ENCODE assay signal across 21 cellular contexts in genomic region chr18:41389936-41390667, GRCh38.
DNase-seq lines count a peak whose midpoint lies in the region; ATAC-seq, FAIRE-seq and TF ChIP-seq lines count a peak whose summit lies in the region.
"Had no signal": no experiment of that assay in that cellular context is flagged by ENCODE, and none has a peak within 500 bp of the region (broad histone marks: within the 10 kb centered on the region; RNA-seq: fewer than 3 reads in every experiment).

No MANE protein-coding gene starts in this region.

- no peaks in the 10 kb centered on the region for H3K9me3 Mint-ChIP-seq in nephron progenitor cell
- H3K9me3 Mint-ChIP-seq: neural crest cell had no signal

- DNase-seq in DMS79 treated with DMSO at 0.1 percent for 48 hours (lab: John Stamatoyannopoulos, UW), result peak; percentile 7
- DNase-seq in DMS79 (lab: John Stamatoyannopoulos, UW), result no peak
- peak; percentile 13 for DNase-seq in SKM-1 (lab: John Stamatoyannopoulos, UW; ENCODE audit: unreplicated experiment)
- no peak for DNase-seq in nephron progenitor cell
- no peak for DNase-seq in urothelium cell line (ENCODE audit: low spot score)
- no peak for DNase-seq in COLO668 (lab: John Stamatoyannopoulos, UW; ENCODE audit: unreplicated experiment)
- DNase-seq: activated CD4-positive, alpha-beta T cell treated with anti-CD3 and anti-CD28 coated beads for 1 hour; dermis blood vessel endothelial cell; gastrocnemius medialis; midbrain; NCI-H2029 treated with DMSO at 0.1 percent for 48 hours; NCI-H510A; SIG-M5 had no signal

- no peak for FAIRE-seq in urothelium cell line (lab: Jason Lieb, UNC)
- FAIRE-seq: G401.6 had no signal

- no peak overlapping the region for H3K4me3 Mint-ChIP-seq in nephron progenitor cell
- H3K4me3 Mint-ChIP-seq: activated T-helper 17 cell treated with anti-CD3 and anti-CD28 coated beads, Interleukin-2, amount 50 U/mL, for 72 hours; IgD-negative memory B cell; neural crest cell; stimulated activated memory B cell treated with anti-CD40 and anti-IgM and Interleukin-4, amounts not matched to agents 10 μg/mL and 1 μg/mL and 100 μg/mL, for 72 hours had no signal

- no peak for TF ChIP-seq CTCF in nephron progenitor cell (IDR thresholded peaks at IDR 0.05)

- no peaks in the 10 kb centered on the region for H3K36me3 Mint-ChIP-seq in nephron progenitor cell (ENCODE audit: low read depth)
- H3K36me3 Mint-ChIP-seq: IgD-negative memory B cell; stimulated activated memory B cell treated with anti-CD40 and anti-IgM and Interleukin-4, amounts not matched to agents 10 μg/mL and 1 μg/mL and 100 μg/mL, for 72 hours had no signal

- ATAC-seq in HG03378 (IDR thresholded peaks at IDR 0.05; ENCODE audit: unreplicated experiment) (peak; percentile 81), GM19324 (IDR thresholded peaks at IDR 0.05; ENCODE audit: low FRiP score, unreplicated experiment) (no peak)
- ATAC-seq: activated T-helper 17 cell treated with anti-CD3 and anti-CD28 coated beads, Interleukin-2, amount 50 U/mL, for 72 hours; gastrocnemius medialis; left lobe of liver; stimulated activated memory B cell treated with anti-CD40 and anti-IgM and Interleukin-4, amounts not matched to agents 10 μg/mL and 1 μg/mL and 100 μg/mL, for 72 hours had no signal

- no peaks in the 10 kb centered on the region for H3K27me3 Mint-ChIP-seq in nephron progenitor cell (ENCODE audit: low read depth, poor library complexity)
- H3K27me3 Mint-ChIP-seq: activated T-helper 17 cell treated with anti-CD3 and anti-CD28 coated beads, Interleukin-2, amount 50 U/mL, for 72 hours; stimulated activated memory B cell treated with anti-CD40 and anti-IgM and Interleukin-4, amounts not matched to agents 10 μg/mL and 1 μg/mL and 100 μg/mL, for 72 hours had no signal

- H3K27ac Mint-ChIP-seq in nephron progenitor cell, result peak overlapping the region; percentile 56
- H3K27ac Mint-ChIP-seq: activated T-helper 17 cell treated with anti-CD3 and anti-CD28 coated beads, Interleukin-2, amount 50 U/mL, for 72 hours; IgD-negative memory B cell; stimulated activated memory B cell treated with anti-CD40 and anti-IgM and Interleukin-4, amounts not matched to agents 10 μg/mL and 1 μg/mL and 100 μg/mL, for 72 hours had no signal

- peaks cover 42% of the 10 kb centered on the region for H3K4me1 Mint-ChIP-seq in nephron progenitor cell
- H3K4me1 Mint-ChIP-seq: activated T-helper 17 cell treated with anti-CD3 and anti-CD28 coated beads, Interleukin-2, amount 50 U/mL, for 72 hours; IgD-negative memory B cell had no signal

Comparison
In these comparisons a context has a peak if more than half of its experiments do, and no peak if none do; other contexts are left out.
1. DNase-seq: peak in DMS79 treated with DMSO at 0.1 percent for 48 hours (single experiment) and SKM-1 (single experiment); none in DMS79 (single experiment), nephron progenitor cell (single experiment), urothelium cell line (single experiment) and COLO668 (single experiment).